ENCODE assay signal across 8 cellular contexts in genomic region chr17:39753514-39754160, GRCh38. TPM values are rescaled to one million over a fixed set of nuclear protein-coding genes. Genes with fewer than 3 reads are reported as not detected.
A peak's percentile ranks its signal among the peaks of the same experiment; 100 is the strongest.
DNase-seq lines count a peak whose midpoint lies in the region; ATAC-seq and TF ChIP-seq lines count a peak whose summit lies in the region.

No MANE protein-coding gene starts in this region.

- H2AFZ ChIP-seq in smooth muscle cell (ENCODE audit: low read depth): peak overlapping the region; percentile 95

- H3K9me3 ChIP-seq in BLaER1 treated with 17β-estradiol and CSF1 and Interleukin-3, amounts not matched to agents 10 nM and 100 nM (replicated peaks in 1 of 11): no peaks in the 10 kb centered on the region
- H3K9me3 ChIP-seq in adipocyte (ENCODE audit: control insufficient read depth, low read length): no peaks in the 10 kb centered on the region
- H3K9me3 ChIP-seq in smooth muscle cell (replicated peaks; ENCODE audit: low read depth): no peaks in the 10 kb centered on the region

- H3K27ac ChIP-seq in BLaER1 treated with 17β-estradiol and CSF1 and Interleukin-3, amounts not matched to agents 10 nM and 100 nM: peak overlapping the region; percentile 86 to 100 (median 98)
- H3K27ac ChIP-seq in smooth muscle cell (ENCODE audit: low read depth): peak overlapping the region; percentile 94

- DNase-seq in NCI-H69 (lab: John Stamatoyannopoulos, UW) (peak; percentile 71), adipocyte (ENCODE audit: low read depth) (peak; percentile 51), smooth muscle cell (lab: John Stamatoyannopoulos, UW; ENCODE audit: unreplicated experiment) (no peak), superior temporal gyrus (ENCODE audit: extremely low spot score) (no peak)

- no peaks in the 10 kb centered on the region for H3K79me2 ChIP-seq in smooth muscle cell (ENCODE audit: low read depth)

- peak overlapping the region; percentile 82 to 96 (median 92) for H3K9ac ChIP-seq in BLaER1 treated with 17β-estradiol and CSF1 and Interleukin-3, amounts not matched to agents 10 nM and 100 nM
- H3K9ac ChIP-seq in adipocyte (ENCODE audit: low read length) (peak overlapping the region; percentile 88), smooth muscle cell (ENCODE audit: low read depth) (peak overlapping the region; percentile 50)

- peak overlapping the region; percentile 81 to 94 (median 88) for H3K4me2 ChIP-seq in BLaER1 treated with 17β-estradiol and CSF1 and Interleukin-3, amounts not matched to agents 10 nM and 100 nM
- H3K4me2 ChIP-seq in smooth muscle cell: peak overlapping the region; percentile 91

- WGBS in smooth muscle cell (ENCODE audit: low lambda C conversion rate): 14% methylated on average over 39 of the region's 55 CpGs

- peak overlapping the region; percentile 38 to 68 (median 57) for H3K4me3 ChIP-seq in BLaER1 treated with 17β-estradiol and CSF1 and Interleukin-3, amounts not matched to agents 10 nM and 100 nM
- H3K4me3 ChIP-seq in adipocyte (ENCODE audit: low read length): peak overlapping the region; percentile 85
- H3K4me3 ChIP-seq in iPS-11a (ENCODE audit: low read depth, low read length): peak overlapping the region; percentile 62
- peak overlapping the region; percentile 53 for H3K4me3 ChIP-seq in smooth muscle cell

- TF ChIP-seq CTCF in smooth muscle cell (IDR thresholded peaks at IDR 0.05; ENCODE audit: borderline replicate concordance, insufficient read depth, poor library complexity, severe bottlenecking): no peak

- peaks cover 15% of the 10 kb centered on the region for H3F3A ChIP-seq in smooth muscle cell (ENCODE audit: low read depth)

- H4K20me1 ChIP-seq in BLaER1 treated with 17β-estradiol and CSF1 and Interleukin-3, amounts not matched to agents 10 nM and 100 nM: no peaks in the 10 kb centered on the region
- H4K20me1 ChIP-seq in smooth muscle cell (ENCODE audit: low read depth): no peaks in the 10 kb centered on the region

- H3K36me3 ChIP-seq in BLaER1 treated with 17β-estradiol and CSF1 and Interleukin-3, amounts not matched to agents 10 nM and 100 nM: no peaks in the 10 kb centered on the region
- H3K36me3 ChIP-seq in adipocyte (ENCODE audit: control insufficient read depth, insufficient read depth, low read length, severe bottlenecking) (no peaks in the 10 kb centered on the region), smooth muscle cell (ENCODE audit: low read depth) (no peaks in the 10 kb centered on the region)

- peak; percentile 27 for ATAC-seq in GM18502 (IDR thresholded peaks at IDR 0.05; ENCODE audit: poor library complexity, unreplicated experiment)
- peak; percentile 18 for ATAC-seq in HG02852 (IDR thresholded peaks at IDR 0.05; ENCODE audit: unreplicated experiment)

- peaks cover 50 to 78% (median 73%) of the 10 kb centered on the region in 10 experiments for H3K4me1 ChIP-seq in BLaER1 treated with 17β-estradiol and CSF1 and Interleukin-3, amounts not matched to agents 10 nM and 100 nM
- peaks cover 18% of the 10 kb centered on the region for H3K4me1 ChIP-seq in adipocyte (ENCODE audit: control insufficient read depth, insufficient read depth, low read length)
- H3K4me1 ChIP-seq in smooth muscle cell (ENCODE audit: low read depth): peaks cover 13% of the 10 kb centered on the region

- H3K27me3 ChIP-seq in BLaER1 treated with 17β-estradiol and CSF1 and Interleukin-3, amounts not matched to agents 10 nM and 100 nM: peaks cover 0 to 9% (median 0%) of the 10 kb centered on the region in 11 experiments; a peak in 2 of 22 replicates
- H3K27me3 ChIP-seq in adipocyte (replicated peaks; ENCODE audit: control insufficient read depth, insufficient read depth, low read length) (peaks cover 3% of the 10 kb centered on the region), smooth muscle cell (ENCODE audit: low read depth) (no peaks in the 10 kb centered on the region)

RNA-seq across cellular contexts. Expression of gene GRB7, which starts 15.9 kb away (rescaled TPM):
- total RNA-seq in smooth muscle cell: 2.7 and 3.6 TPM in 2 replicates
- 4.1 and 9.1 TPM in 2 replicates for polyA plus RNA-seq in smooth muscle cell

RNA-seq across cellular contexts. Expression of gene MIEN1, which starts 23.3 kb away (rescaled TPM):
- total RNA-seq in smooth muscle cell: 33.5 and 55.8 TPM in 2 replicates
- 70.7 and 71.5 TPM in 2 replicates for polyA plus RNA-seq in smooth muscle cell

RNA-seq across cellular contexts. Expression of gene ERBB2, which starts 53.8 kb away (rescaled TPM):
- total RNA-seq in smooth muscle cell: 44.5 and 49.4 TPM in 2 replicates
- polyA plus RNA-seq in smooth muscle cell: 53.6 and 56.1 TPM in 2 replicates

Comparison
In these comparisons a context has a peak if more than half of its experiments do, and no peak if none do; other contexts are left out.
1. DNase-seq: peak in NCI-H69 (single experiment) and adipocyte (single experiment); none in smooth muscle cell (single experiment) and superior temporal gyrus (single experiment).
2. Peak in every context shown above with its lines, with median percentiles within 50 percentile points of each other: H3K4me3 ChIP-seq and H3K9ac ChIP-seq.